In the genomic region with DNA sequence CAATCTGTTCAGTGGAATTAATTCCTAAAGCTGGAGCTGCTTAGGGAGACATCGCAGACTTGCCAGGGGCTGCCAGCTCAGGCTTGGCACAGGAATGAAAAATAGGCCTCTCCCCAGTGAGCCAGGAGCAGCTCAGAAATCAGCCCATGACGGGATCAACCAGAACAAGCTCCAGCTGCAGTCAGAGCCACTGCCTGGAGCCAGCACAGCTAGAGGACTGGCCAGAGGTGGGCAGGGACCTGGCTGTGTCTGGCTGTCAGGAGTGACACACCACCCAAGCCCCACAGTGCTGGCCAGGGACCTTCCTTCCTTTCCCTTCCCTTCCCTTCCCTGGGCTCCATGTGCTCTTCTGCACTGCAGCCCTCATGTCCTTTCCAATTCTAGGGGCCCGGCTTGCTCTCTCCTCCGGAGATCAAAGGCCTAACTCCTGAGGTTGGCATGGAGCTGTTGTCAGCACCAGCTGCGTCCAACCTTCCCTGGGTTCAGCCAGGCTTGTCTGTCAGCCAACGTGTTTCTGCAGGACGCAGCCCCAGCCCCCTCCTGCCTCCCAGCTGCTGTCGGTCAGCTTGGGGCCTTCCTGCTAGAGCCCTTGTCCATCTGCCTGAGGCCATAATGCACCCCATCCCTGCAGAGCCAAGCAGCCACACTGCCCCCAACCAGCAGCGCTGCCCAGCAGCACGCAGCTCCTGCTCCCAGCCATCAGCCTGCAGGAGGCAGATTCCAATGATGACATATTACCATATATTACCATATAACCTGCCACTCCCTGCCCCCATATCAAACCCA, we compare ENCODE assay signal across 1 cellular context.
TF ChIP-seq lines count a peak whose summit lies in the region.

No MANE protein-coding gene starts in this region.

TF ChIP-seq in WTC11, 78 proteins besides CTCF, POLR2A, EP300 and RAD21 (continued from another document):
- TF ChIP-seq AR (CRISPR knock-in tag; IDR thresholded peaks at IDR 0.05) (no peak), ZNF121 (CRISPR knock-in tag; IDR thresholded peaks at IDR 0.05) (no peak), STAT6 (CRISPR knock-in tag; conservative IDR thresholded peaks at IDR 0.05; ENCODE audit: low read depth) (no peak), OVOL2 (CRISPR knock-in tag; IDR thresholded peaks at IDR 0.05; ENCODE audit: borderline replicate concordance) (no peak), NFATC4 (CRISPR knock-in tag; IDR thresholded peaks at IDR 0.05) (no peak), ZNF138 (CRISPR knock-in tag; conservative IDR thresholded peaks at IDR 0.05) (no peak), ZNF219 (CRISPR knock-in tag; IDR thresholded peaks at IDR 0.05; ENCODE audit: borderline replicate concordance) (no peak), PRDM15 (CRISPR knock-in tag; IDR thresholded peaks at IDR 0.05) (no peak), NR2C2 (CRISPR knock-in tag; IDR thresholded peaks at IDR 0.05) (no peak), MLX (CRISPR knock-in tag; IDR thresholded peaks at IDR 0.05) (no peak), RELA (CRISPR knock-in tag; IDR thresholded peaks at IDR 0.05; ENCODE audit: borderline replicate concordance) (no peak), ZNF423 (CRISPR knock-in tag; IDR thresholded peaks at IDR 0.05) (no peak)
- TF ChIP-seq, protein P1, sequence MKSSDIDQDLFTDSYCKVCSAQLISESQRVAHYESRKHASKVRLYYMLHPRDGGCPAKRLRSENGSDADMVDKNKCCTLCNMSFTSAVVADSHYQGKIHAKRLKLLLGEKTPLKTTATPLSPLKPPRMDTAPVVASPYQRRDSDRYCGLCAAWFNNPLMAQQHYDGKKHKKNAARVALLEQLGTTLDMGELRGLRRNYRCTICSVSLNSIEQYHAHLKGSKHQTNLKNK (CRISPR knock-in tag; IDR thresholded peaks at IDR 0.05): no peak
- TF ChIP-seq, protein P2, sequence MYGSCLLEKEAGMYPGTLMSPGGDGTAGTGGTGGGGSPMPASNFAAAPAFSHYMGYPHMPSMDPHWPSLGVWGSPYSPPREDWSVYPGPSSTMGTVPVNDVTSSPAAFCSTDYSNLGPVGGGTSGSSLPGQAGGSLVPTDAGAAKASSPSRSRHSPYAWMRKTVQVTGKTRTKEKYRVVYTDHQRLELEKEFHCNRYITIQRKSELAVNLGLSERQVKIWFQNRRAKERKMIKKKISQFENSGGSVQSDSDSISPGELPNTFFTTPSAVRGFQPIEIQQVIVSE (CRISPR knock-in tag; IDR thresholded peaks at IDR 0.05; ENCODE audit: borderline replicate concordance): no peak
